ENCODE assay signal across 24 cellular contexts in the genomic region with DNA sequence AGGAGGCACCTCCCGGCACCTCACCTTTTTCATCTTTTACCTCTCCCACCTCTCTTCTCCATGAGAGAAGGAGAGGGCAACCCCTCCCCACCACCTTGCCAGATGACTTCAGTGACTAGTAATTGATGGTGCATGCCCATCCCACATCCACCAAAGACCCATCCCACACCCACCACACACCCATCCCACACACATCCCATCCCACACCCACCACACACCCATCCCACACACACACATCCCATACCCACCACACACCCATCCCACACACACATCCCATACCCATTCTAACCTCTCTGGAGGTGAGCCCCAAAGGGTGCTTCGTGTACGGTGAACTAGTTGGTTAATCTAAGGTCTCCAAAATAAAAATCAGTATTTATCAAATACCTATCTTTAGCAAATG. TPM values are rescaled to one million over a fixed set of nuclear protein-coding genes. Genes with fewer than 3 reads are reported as not detected.
DNase-seq lines count a peak whose midpoint lies in the region; ATAC-seq and TF ChIP-seq lines count a peak whose summit lies in the region.
"Had no signal": no experiment of that assay in that cellular context is flagged by ENCODE, and none has a peak within 500 bp of the region (broad histone marks: within the 10 kb centered on the region; RNA-seq: fewer than 3 reads in every experiment).

No MANE protein-coding gene starts in this region.

- H3K9me3 ChIP-seq in IMR-90 (ENCODE audit: control insufficient read depth, insufficient read depth, low read length): no peaks in the 10 kb centered on the region
- H3K9me3 ChIP-seq: BE2C, MG63, Peyer's patch had no signal

- no peaks in the 10 kb centered on the region for H3K36me3 ChIP-seq in IMR-90 (ENCODE audit: control insufficient read depth, insufficient read depth, low read length)
- H3K36me3 ChIP-seq: BE2C, MG63 had no signal

- H3K4me2 ChIP-seq in IMR-90 (ENCODE audit: low read depth, low read length): no peak overlapping the region

- no peak overlapping the region for H2AK9ac ChIP-seq in IMR-90 (replicated peaks; ENCODE audit: low read depth, low read length, poor library complexity)

- H3K27ac Mint-ChIP-seq in activated T-cell treated with anti-CD3 and anti-CD28 coated beads, Interleukin-2, amount 50 U/mL, for 24 hours: peak overlapping the region; percentile 74
- peak overlapping the region; percentile 72 to 73 for H3K27ac Mint-ChIP-seq in effector memory CD8-positive, alpha-beta T cell
- peak overlapping the region; percentile 45 for H3K27ac Mint-ChIP-seq in stimulated activated effector memory CD8-positive, alpha-beta T cell treated with anti-CD3 and anti-CD28 coated beads, Interleukin-12 subunit alpha, Interleukin-12 subunit beta, amount 100 ng/mL, for 72 hours
- H3K27ac Mint-ChIP-seq: CD14-positive monocyte, HFFc6 had no signal

- H3K23ac ChIP-seq in IMR-90 (ENCODE audit: low read depth, low read length): 0 out of 2 replicates have a peak overlapping the region, but pooled peaks have one; percentile 59

- no peaks in the 10 kb centered on the region for H3K27me3 Mint-ChIP-seq in activated T-cell treated with anti-CD3 and anti-CD28 coated beads, Interleukin-2, amount 50 U/mL, for 24 hours
- H3K27me3 Mint-ChIP-seq in activated T-cell treated with anti-CD3 and anti-CD28 coated beads, Interleukin-2, amount 50 U/mL, for 4 hours (ENCODE audit: low read depth): no peaks in the 10 kb centered on the region
- no peaks in the 10 kb centered on the region for H3K27me3 Mint-ChIP-seq in effector memory CD8-positive, alpha-beta T cell

- BruUV-seq in IMR-90 (replicated peaks; lab: Mats Ljungman, UMichigan): no TSS peak

- dilution Hi-C loops in IMR-90 (cut with HindIII; ENCODE audit: low sequenced_read_pairs, unreplicated experiment): no loop called here

- POLR2A ChIA-PET in IMR-90 (lab: Charles Lee; ENCODE audit: unreplicated experiment): no interaction called here

- no peaks in the 10 kb centered on the region for H3K27me3 ChIP-seq in IMR-90 (ENCODE audit: control insufficient read depth, insufficient read depth, low read length)
- H3K27me3 ChIP-seq: BE2C, MG63, Peyer's patch had no signal

- H3K4me1 Mint-ChIP-seq in activated T-cell treated with anti-CD3 and anti-CD28 coated beads, Interleukin-2, amount 50 U/mL, for 24 hours (ENCODE audit: low read depth): peaks cover 94% of the 10 kb centered on the region
- H3K4me1 Mint-ChIP-seq in activated T-cell treated with anti-CD3 and anti-CD28 coated beads, Interleukin-2, amount 50 U/mL, for 4 hours (ENCODE audit: low read depth): peaks cover 91% of the 10 kb centered on the region
- peaks cover 83 to 88% of the 10 kb centered on the region in 2 donors for H3K4me1 Mint-ChIP-seq in effector memory CD8-positive, alpha-beta T cell (ENCODE audit: low read depth in 2 of 2)
- H3K4me1 Mint-ChIP-seq in stimulated activated effector memory CD8-positive, alpha-beta T cell treated with anti-CD3 and anti-CD28 coated beads, Interleukin-12 subunit alpha, Interleukin-12 subunit beta, amount 100 ng/mL, for 72 hours: peaks cover 95% of the 10 kb centered on the region

- no peak overlapping the region for H3K18ac ChIP-seq in IMR-90 (ENCODE audit: low read depth, low read length)

- 100% methylated on average over 1 of the region's 3 CpGs; no CpG with 5 or more reads in 1 of the 2 experiments for WGBS in IMR-90 (ENCODE audit: extremely low coverage in 2 of 2, insufficient read length in 1 of 2), 2 experiments

- no peak overlapping the region for H2AFZ ChIP-seq in IMR-90 (replicated peaks; ENCODE audit: low read length, poor library complexity)
- H2AFZ ChIP-seq: GM23248 had no signal

- H3K4me3 ChIP-seq in IMR-90 (ENCODE audit: insufficient read depth, low read depth, low read length): no peak overlapping the region
- H3K4me3 ChIP-seq: GM23248, MG63, Peyer's patch had no signal

- H3K9me3 Mint-ChIP-seq in activated T-cell treated with anti-CD3 and anti-CD28 coated beads, Interleukin-2, amount 50 U/mL, for 24 hours: no peaks in the 10 kb centered on the region
- H3K9me3 Mint-ChIP-seq in activated T-cell treated with anti-CD3 and anti-CD28 coated beads, Interleukin-2, amount 50 U/mL, for 4 hours: no peaks in the 10 kb centered on the region
- H3K9me3 Mint-ChIP-seq in effector memory CD8-positive, alpha-beta T cell: no peaks in the 10 kb centered on the region
- no peaks in the 10 kb centered on the region for H3K9me3 Mint-ChIP-seq in stimulated activated effector memory CD8-positive, alpha-beta T cell treated with anti-CD3 and anti-CD28 coated beads, Interleukin-12 subunit alpha, Interleukin-12 subunit beta, amount 100 ng/mL, for 72 hours
- H3K9me3 Mint-ChIP-seq: CD14-positive monocyte, HFFc6 had no signal

- no peak overlapping the region for H2BK5ac ChIP-seq in IMR-90 (ENCODE audit: low read depth, low read length, poor library complexity, severe bottlenecking)

- H3K4me3 Mint-ChIP-seq in activated T-cell treated with anti-CD3 and anti-CD28 coated beads, Interleukin-2, amount 50 U/mL, for 24 hours: no peak overlapping the region
- H3K4me3 Mint-ChIP-seq in activated T-cell treated with anti-CD3 and anti-CD28 coated beads, Interleukin-2, amount 50 U/mL, for 4 hours: no peak overlapping the region
- H3K4me3 Mint-ChIP-seq in effector memory CD8-positive, alpha-beta T cell: peak overlapping the region; percentile 1 to 49
- no peak overlapping the region for H3K4me3 Mint-ChIP-seq in stimulated activated effector memory CD8-positive, alpha-beta T cell treated with anti-CD3 and anti-CD28 coated beads, Interleukin-12 subunit alpha, Interleukin-12 subunit beta, amount 100 ng/mL, for 72 hours
- H3K4me3 Mint-ChIP-seq: CD14-positive monocyte, HFFc6 had no signal

- H3K9ac ChIP-seq in IMR-90 (ENCODE audit: low read depth, low read length): no peak overlapping the region
- H3K9ac ChIP-seq: GM23248 had no signal

- CTCF ChIA-PET in IMR-90 (lab: Yijun Ruan, JAX): no interaction called here

- TF ChIP-seq RAD21 in IMR-90 (IDR thresholded peaks at IDR 0.05; ENCODE audit: low read length): no peak

- no peak overlapping the region for H2BK20ac ChIP-seq in IMR-90 (ENCODE audit: low read depth, low read length)

- TF ChIP-seq POLR2A in IMR-90 (IDR thresholded peaks at IDR 0.05; ENCODE audit: low read depth, low read length): no peak

- H3K36me3 Mint-ChIP-seq in activated T-cell treated with anti-CD3 and anti-CD28 coated beads, Interleukin-2, amount 50 U/mL, for 24 hours (ENCODE audit: low read depth): peaks cover 68% of the 10 kb centered on the region
- H3K36me3 Mint-ChIP-seq in activated T-cell treated with anti-CD3 and anti-CD28 coated beads, Interleukin-2, amount 50 U/mL, for 4 hours (ENCODE audit: insufficient read depth): peaks cover 9% of the 10 kb centered on the region
- H3K36me3 Mint-ChIP-seq in effector memory CD8-positive, alpha-beta T cell (ENCODE audit: insufficient read depth): peaks cover 48% of the 10 kb centered on the region
- H3K36me3 Mint-ChIP-seq in stimulated activated effector memory CD8-positive, alpha-beta T cell treated with anti-CD3 and anti-CD28 coated beads, Interleukin-12 subunit alpha, Interleukin-12 subunit beta, amount 100 ng/mL, for 72 hours: peaks cover 68% of the 10 kb centered on the region

- no peak for DNase-seq in activated T-cell treated with anti-CD3 and anti-CD28 coated beads, Interleukin-2, amount 50 U/mL, for 24 hours
- no peak for DNase-seq in activated T-cell treated with anti-CD3 and anti-CD28 coated beads, Interleukin-2, amount 50 U/mL, for 4 hours
- DNase-seq in IMR-90 (no peak), NCI-H1092 (lab: John Stamatoyannopoulos, UW) (no peak), NCI-H2171 (lab: John Stamatoyannopoulos, UW) (no peak), EL (no peak)
- no peak for DNase-seq in effector memory CD8-positive, alpha-beta T cell
- DNase-seq in stimulated activated effector memory CD8-positive, alpha-beta T cell treated with anti-CD3 and anti-CD28 coated beads, Interleukin-12 subunit alpha, Interleukin-12 subunit beta, amount 100 ng/mL, for 72 hours (ENCODE audit: low spot score in 2 of 2): no peak
- DNase-seq: BE2C, GM23248, H7, HFFc6, KG1, MG63, NCI-H1694, NCI-H2029 treated with DMSO at 0.1 percent for 48 hours, NCI-H226, NCI-H510A, NCI-H69, OCI-M1, SHP77 treated with DMSO at 0.1 percent for 48 hours had no signal

- peaks cover 32 to 94% of the 10 kb centered on the region in 2 experiments for H3K79me1 ChIP-seq in IMR-90 (ENCODE audit: low read depth in 1 of 2, low read length in 2 of 2)

- no peak overlapping the region for H3K4ac ChIP-seq in IMR-90 (ENCODE audit: low read depth, low read length)

- in situ Hi-C loops in IMR-90 (cut with MboI; ENCODE audit: low sequenced_read_pairs): no loop called here

- H2BK15ac ChIP-seq in IMR-90 (ENCODE audit: low read depth, low read length): no peak overlapping the region

- peaks cover 98% of the 10 kb centered on the region for H4K20me1 ChIP-seq in IMR-90 (ENCODE audit: insufficient read depth, low read length)

- TF ChIP-seq CTCF in IMR-90 (conservative IDR thresholded peaks at IDR 0.05; ENCODE audit: low read depth, low read length): no peak

- H4K91ac ChIP-seq in IMR-90 (ENCODE audit: insufficient read depth, low read depth, low read length): no peak overlapping the region

- no peak for ATAC-seq in activated T-cell treated with anti-CD3 and anti-CD28 coated beads, Interleukin-2, amount 50 U/mL, for 4 hours
- ATAC-seq in IMR-90 (ENCODE audit: low read depth): no peak
- no peak for ATAC-seq in effector memory CD8-positive, alpha-beta T cell (replicated peaks)
- no peak for ATAC-seq in stimulated activated effector memory CD8-positive, alpha-beta T cell treated with anti-CD3 and anti-CD28 coated beads, Interleukin-12 subunit alpha, Interleukin-12 subunit beta, amount 100 ng/mL, for 72 hours

- H3K56ac ChIP-seq in IMR-90 (ENCODE audit: extremely low read depth, insufficient read depth, low read length): no peak overlapping the region

- H3K9me1 ChIP-seq in IMR-90 (ENCODE audit: insufficient read depth, low read length): peaks cover 46% of the 10 kb centered on the region

- intact Hi-C loops in IMR-90 (cut with micrococcal nuclease): no loop called here

- H2AK5ac ChIP-seq in IMR-90 (ENCODE audit: low read depth, low read length): no peak overlapping the region

- H4K5ac ChIP-seq in IMR-90 (ENCODE audit: low read depth, low read length): no peak overlapping the region

- no peak overlapping the region for H2BK120ac ChIP-seq in IMR-90 (ENCODE audit: low read depth, low read length)

- H4K8ac ChIP-seq in IMR-90 (ENCODE audit: low read depth in 2 of 2, low read length in 2 of 2): no peak overlapping the region

- H3K27ac ChIP-seq in IMR-90 (ENCODE audit: insufficient read depth, low read length): no peak overlapping the region
- H3K27ac ChIP-seq: 22Rv1, GM23248, Peyer's patch had no signal

- peaks cover 8% of the 10 kb centered on the region for H3K4me1 ChIP-seq in IMR-90 (ENCODE audit: control insufficient read depth, insufficient read depth, low read length)
- H3K4me1 ChIP-seq: BE2C had no signal

- H3K14ac ChIP-seq in IMR-90 (replicated peaks; ENCODE audit: low read depth, low read length): no peak overlapping the region

RNA-seq across cellular contexts. Expression of a gene that starts 44.7 kb away (rescaled TPM):
- total RNA-seq in activated T-cell treated with anti-CD3 and anti-CD28 coated beads, Interleukin-2, amount 50 U/mL, for 4 hours: 100 to 1,000 TPM; 135 to 152 (median 142) TPM
- total RNA-seq in IMR-90 (2012; rRNA removed): 29.2 and 36.1 TPM in 2 replicates
- polyA plus RNA-seq in IMR-90 (2012; rRNA removed): 26.8 and 43.4 TPM in 2 replicates
- polyA plus RNA-seq in IMR-90 (2012; cell fraction: cytosol; rRNA removed): 18.4 and 23.4 TPM in 2 replicates
- 12.5 and 39.5 TPM in 2 replicates for polyA plus RNA-seq in IMR-90 (2012; cell fraction: nucleus; rRNA removed; ENCODE audit: low replicate concordance)

Comparison
In these comparisons a context has a peak if more than half of its experiments do, and no peak if none do; other contexts are left out.
1. H3K4me3 Mint-ChIP-seq: peak in effector memory CD8-positive, alpha-beta T cell (2 of 2); none in activated T-cell treated with anti-CD3 and anti-CD28 coated beads, Interleukin-2, amount 50 U/mL, for 24 hours (single experiment), activated T-cell treated with anti-CD3 and anti-CD28 coated beads, Interleukin-2, amount 50 U/mL, for 4 hours (single experiment) and stimulated activated effector memory CD8-positive, alpha-beta T cell treated with anti-CD3 and anti-CD28 coated beads, Interleukin-12 subunit alpha, Interleukin-12 subunit beta, amount 100 ng/mL, for 72 hours (single experiment).
2. Peak in every context shown above with its lines, with median percentiles within 50 percentile points of each other: H3K27ac Mint-ChIP-seq.